In genomic region chr16:66107661-66108060, GRCh38 we compare ENCODE assay signal across 20 cellular contexts.
DNase-seq lines count a peak whose midpoint lies in the region; TF ChIP-seq lines count a peak whose summit lies in the region.
"Had no signal": no experiment of that assay in that cellular context is flagged by ENCODE, and none has a peak within 500 bp of the region (broad histone marks: within the 10 kb centered on the region; RNA-seq: fewer than 3 reads in every experiment).

No MANE protein-coding gene starts in this region.

- CTCF ChIA-PET in AG04449 (lab: Yijun Ruan, JAX) = no interaction called here

- no peak overlapping the region for H3K4me3 ChIP-seq in AG04449 (ENCODE audit: low read depth, low read length)
- H3K4me3 ChIP-seq in astrocyte of the spinal cord (ENCODE audit: low read depth, low read length) = no peak overlapping the region
- H3K4me3 ChIP-seq: cardiac muscle cell, skin epidermis, upper lobe of left lung had no signal

- TF ChIP-seq CTCF in AG04449 (IDR thresholded peaks at IDR 0.05; ENCODE audit: insufficient read depth, low read length, missing control alignments) (no peak), astrocyte of the spinal cord (IDR thresholded peaks at IDR 0.05; ENCODE audit: low read depth, low read length) (no peak)

- in situ Hi-C loops in astrocyte of the spinal cord (cut with HindIII; ENCODE audit: low sequenced_read_pairs) = no loop called here

- peak; percentile 66 for DNase-seq in AG04449 (ENCODE audit: low read depth, low spot score)
- peak; percentile 52 for DNase-seq in GM04504 (ENCODE audit: low read depth)
- DNase-seq in astrocyte of the spinal cord (ENCODE audit: low read depth, low spot score) = peak; percentile 61
- DNase-seq in inferior parietal cortex (ENCODE audit: extremely low spot score) = peak; percentile 46
- no peak for DNase-seq in HT-29 (ENCODE audit: low spot score)
- DNase-seq in NCI-H82 treated with DMSO at 0.1 percent for 48 hours (lab: John Stamatoyannopoulos, UW; ENCODE audit: unreplicated experiment) = no peak
- DNase-seq in DMS79 treated with DMSO at 0.1 percent for 48 hours (lab: John Stamatoyannopoulos, UW) = no peak
- no peak for DNase-seq in DMS53 (lab: John Stamatoyannopoulos, UW)
- DNase-seq: activated CD4-positive, alpha-beta T cell treated with anti-CD3 and anti-CD28 coated beads for 4 hours; activated naive CD4-positive, alpha-beta T cell treated with anti-CD3 and anti-CD28 coated beads, Interleukin-2, amount 10 ng/mL, durations not matched to agents 7 days and 5 days; effector CD4-positive, alpha-beta T cell; foreskin melanocyte; MV-4-11; NCI-H526 treated with DMSO at 0.1 percent for 48 hours; OCI-M1; posterior cingulate gyrus; SK-N-SH; upper lobe of left lung had no signal

- POLR2A ChIA-PET in AG04449 (lab: Yijun Ruan, JAX) = interaction anchor here (1.3 kb wide), 1 partner anchor 45 kb away, joined by 4 read pairs; no protein-coding TSS in a partner anchor

Comparison
In these comparisons a context has a peak if more than half of its experiments do, and no peak if none do; other contexts are left out.
1. DNase-seq: peak in AG04449 (single experiment), GM04504 (single experiment), astrocyte of the spinal cord (single experiment) and inferior parietal cortex (single experiment); none in HT-29 (single experiment), NCI-H82 treated with DMSO at 0.1 percent for 48 hours (single experiment), DMS79 treated with DMSO at 0.1 percent for 48 hours (single experiment) and DMS53 (single experiment).